9 cellular contexts compared by ENCODE assay signal in the genomic region with DNA sequence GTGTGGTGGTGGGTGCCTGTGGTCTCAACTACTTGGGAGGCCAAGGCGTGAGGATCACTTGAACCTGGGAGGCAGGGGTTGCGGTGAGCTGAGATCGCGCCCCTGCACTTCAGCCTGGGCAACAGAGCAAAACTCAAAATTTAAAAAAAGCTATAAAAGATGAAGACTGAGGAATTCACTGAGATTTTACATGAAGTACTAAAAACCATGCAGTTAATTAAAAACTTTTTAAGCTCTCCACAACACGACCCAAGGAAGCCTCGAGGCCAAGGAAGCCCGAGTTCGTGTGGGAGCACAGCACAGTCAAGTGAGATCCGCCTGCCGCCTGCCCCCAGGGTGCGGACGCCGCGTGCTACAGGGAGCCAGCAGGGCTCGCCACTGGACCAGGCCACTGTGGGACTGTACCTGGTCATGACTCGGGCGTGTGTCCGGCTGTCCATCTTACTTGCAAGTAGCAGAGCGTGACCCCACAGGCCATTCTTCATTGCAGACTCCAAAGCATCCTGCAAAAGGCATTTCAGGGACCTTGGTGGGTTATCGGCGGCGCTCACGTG.
"Had no signal": no experiment of that assay in that cellular context is flagged by ENCODE, and none has a peak within 500 bp of the region (broad histone marks: within the 10 kb centered on the region; RNA-seq: fewer than 3 reads in every experiment).

No MANE protein-coding gene starts in this region.

- H3K4me2 ChIP-seq: GM23338 had no signal

- H3K4me3 ChIP-seq: GM23338 had no signal

- ATAC-seq: GM23338 had no signal

- H2AFZ ChIP-seq: GM23338 had no signal

- H3K27ac ChIP-seq: HL-60 had no signal

- DNase-seq: H9, HCEC 1CT, HFFc6, IMR-90, KBM-7 had no signal

- FAIRE-seq: H1, H54 had no signal
